ENCODE assay signal across 10 cellular contexts in genomic region chr3:138371070-138371950, GRCh38. TPM values are rescaled to one million over a fixed set of nuclear protein-coding genes. Genes with fewer than 3 reads are reported as not detected.
DNase-seq lines count a peak whose midpoint lies in the region; ATAC-seq, FAIRE-seq and TF ChIP-seq lines count a peak whose summit lies in the region.
"Had no signal": no experiment of that assay in that cellular context is flagged by ENCODE, and none has a peak within 500 bp of the region (broad histone marks: within the 10 kb centered on the region; RNA-seq: fewer than 3 reads in every experiment).

No MANE protein-coding gene starts in this region.

- H3K4me2 ChIP-seq in GM12878 (ENCODE audit: control insufficient read depth, insufficient read depth) (peak overlapping the region; percentile 88), PC-9 (no peak overlapping the region)

- under 1% methylated on average over 9 of the region's 9 CpGs for WGBS in GM12878 (ENCODE audit: insufficient coverage, insufficient replicate concordance, low lambda C conversion rate, missing lambda C conversion rate)

- no peak for TF ChIP-seq POLR2A in GM12878 (IDR thresholded peaks at IDR 0.05; ENCODE audit: low read depth, low read length)

- TF ChIP-seq CTCF in GM12865 (IDR thresholded peaks at IDR 0.05; ENCODE audit: insufficient read depth, low read depth, low read length, missing control alignments) (no peak), GM12878 (IDR thresholded peaks at IDR 0.05 in 2 of 3, conservative IDR thresholded peaks at IDR 0.05 in 1 of 3; ENCODE audit: control insufficient read depth in 2 of 3, extremely low read depth in 1 of 3, insufficient read depth in 1 of 3, low read depth in 3 of 3, low read length in 3 of 3) (no peak), PC-9 (conservative IDR thresholded peaks at IDR 0.05) (no peak)

- H4K20me1 ChIP-seq in GM12878 (ENCODE audit: control insufficient read depth, insufficient read depth) (peaks cover 2% of the 10 kb centered on the region; the same call in 1 of the 2 replicates), PC-9 (ENCODE audit: insufficient read depth) (no peaks in the 10 kb centered on the region)

- SMC1A ChIA-PET in GM12878 (lab: Charles Lee; ENCODE audit: uncharacterized antibody, unreplicated experiment): interaction anchor here (0.6 to 1.4 kb wide), 3 partner anchors 36 to 554 kb away, joined by 3 to 4 read pairs (median 3); no protein-coding TSS in a partner anchor

- peak; percentile 99 for ATAC-seq in GM19452 (IDR thresholded peaks at IDR 0.05; ENCODE audit: unreplicated experiment)
- peak; percentile 96 for ATAC-seq in HG03108 (IDR thresholded peaks at IDR 0.05; ENCODE audit: unreplicated experiment)
- peak; percentile 99 for ATAC-seq in GM12878

- no peak overlapping the region for H3K9ac ChIP-seq in GM12878 (ENCODE audit: control insufficient read depth, insufficient read depth, low read length)

- in situ Hi-C loops in GM12878 (cut with MboI) (no loop called here), KBM-7 (cut with MboI; ENCODE audit: low pct_unique_long_range_greater_than_20kb, low sequenced_read_pairs) (no loop called here)

- H3K36me3 ChIP-seq in GM12878 (ENCODE audit: control insufficient read depth in 2 of 2, insufficient read depth in 2 of 2, low read length in 1 of 2): no peaks in the 10 kb centered on the region
- H3K36me3 ChIP-seq in PC-9 (ENCODE audit: low read depth): no peaks in the 10 kb centered on the region

- H3K27me3 ChIP-seq in GM12878 (replicated peaks in 1 of 2; ENCODE audit: control insufficient read depth in 2 of 2, insufficient read depth in 2 of 2, low read length in 1 of 2) (peaks cover 6 to 16% of the 10 kb centered on the region in 2 experiments), PC-9 (ENCODE audit: insufficient read depth, low read depth) (no peaks in the 10 kb centered on the region)

- RAD21 ChIA-PET in GM12878 (lab: Charles Lee; ENCODE audit: unreplicated experiment): no interaction called here

- H2AFZ ChIP-seq in GM12878 (ENCODE audit: control insufficient read depth, low read depth, low read length) (no peak overlapping the region), PC-9 (no peak overlapping the region)

- POLR2A ChIA-PET in GM12878 (lab: Charles Lee) (no interaction called here), PC-9 (lab: Charles Lee; ENCODE audit: unreplicated experiment) (no interaction called here)

- H3K27ac ChIP-seq in GM12878 (ENCODE audit: control insufficient read depth, insufficient read depth) (no peak overlapping the region), PC-9 (no peak overlapping the region)

- H3K4me3 ChIP-seq in GM12865 (ENCODE audit: low read depth, low read length) (no peak overlapping the region), GM12878 (0 out of 2 replicates have a peak overlapping the region, but pooled peaks have one; percentile 2), PC-9 (no peak overlapping the region)

- no peak for TF ChIP-seq RAD21 in GM12878 (IDR thresholded peaks at IDR 0.05; ENCODE audit: insufficient read depth, low read depth, low read length)

- no peak; a peak in 1 of 4 replicates for TF ChIP-seq EP300 in GM12878 (IDR thresholded peaks at IDR 0.05; ENCODE audit: borderline replicate concordance in 1 of 2, control insufficient read depth in 1 of 2, low read depth in 2 of 2, low read length in 2 of 2)

- H3K79me2 ChIP-seq in GM12878 (ENCODE audit: control insufficient read depth, insufficient read depth, low read length): no peaks in the 10 kb centered on the region
- no peaks in the 10 kb centered on the region for H3K79me2 ChIP-seq in PC-9 (ENCODE audit: low read depth)

- intact Hi-C loops in GM12878 (cut with micrococcal nuclease; ENCODE audit: unreplicated experiment): no loop called here
- intact Hi-C loops in PC-9 (cut with micrococcal nuclease; ENCODE audit: unreplicated experiment): no loop called here

- no peaks in the 10 kb centered on the region for H3F3A ChIP-seq in PC-9 (ENCODE audit: insufficient read depth, low read depth)

- FAIRE-seq in GM12878 (lab: Jason Lieb, UNC): peak; percentile 90

- no peaks in the 10 kb centered on the region for H3K9me2 ChIP-seq in PC-9 (ENCODE audit: insufficient read depth)

- no TSS peak for BruUV-seq in GM12878 (replicated peaks; lab: Mats Ljungman, UMichigan)
- no TSS peak for BruUV-seq in PC-9 (replicated peaks; lab: Mats Ljungman, UMichigan)

- CTCF ChIA-PET in GM12878 (lab: Yijun Ruan, JAX) (no interaction called here), PC-9 (lab: Charles Lee) (no interaction called here)

- H3K4me1 ChIP-seq in GM12878 (ENCODE audit: control insufficient read depth, insufficient read depth, low read length) (peaks cover 17% of the 10 kb centered on the region), PC-9 (replicated peaks; ENCODE audit: insufficient read depth) (no peaks in the 10 kb centered on the region)

- DNase-seq in GM12865 (ENCODE audit: low read depth): peak; percentile 88
- DNase-seq in GM12878 (ENCODE audit: low read depth, low spot score): peak; percentile 64
- DNase-seq in PC-9: no peak
- DNase-seq in AG08396 (ENCODE audit: low spot score): no peak
- no peak for DNase-seq in KBM-7
- DNase-seq in DMS153 (lab: John Stamatoyannopoulos, UW): no peak
- DNase-seq: GF-D8, NCI-H774 had no signal

- H3K9me3 ChIP-seq in GM12878 (replicated peaks; ENCODE audit: control insufficient read depth, insufficient read depth, low read length) (peaks cover 4% of the 10 kb centered on the region), PC-9 (ENCODE audit: insufficient read depth, low read depth) (no peaks in the 10 kb centered on the region)

TF ChIP-seq in GM12878, 131 proteins besides CTCF, POLR2A, EP300 and RAD21 (continues in another document):
- no peak for TF ChIP-seq USF2 (IDR thresholded peaks at IDR 0.05; ENCODE audit: borderline replicate concordance, low read depth, low read length)
- peak; percentile 73; the same call in 1 of the 2 replicates for TF ChIP-seq ATF2 (IDR thresholded peaks at IDR 0.05; ENCODE audit: low read length)
- peak; percentile 78 for TF ChIP-seq NFIC (IDR thresholded peaks at IDR 0.05; ENCODE audit: low read depth, low read length)
- 0 out of 2 replicates have a peak, but pooled peaks have one; percentile 37 for TF ChIP-seq TCF3 (IDR thresholded peaks at IDR 0.05; ENCODE audit: borderline replicate concordance, insufficient read depth, low read depth, low read length)
- TF ChIP-seq TBL1XR1 (IDR thresholded peaks at IDR 0.05; ENCODE audit: low read depth, low read length): peak; percentile 86; the same call in 1 of the 2 replicates

RNA-seq across cellular contexts. Expression of gene MRAS, which starts 22.9 kb away (rescaled TPM):
- total RNA-seq in GM12878 (2013; cell fraction: nucleolus; rRNA removed): not detected in 2 replicates
- total RNA-seq in GM12878 (2014; rRNA removed): 0.23 TPM in 1 of 2 replicates, not detected in the other
- total RNA-seq in GM12878 (2014; rRNA removed; fragmentation: Illumina TruSeq; extraction: Trizol): not detected in 2 replicates
- total RNA-seq in GM12878 (2021): 0.44 and 0.45 TPM in 2 replicates
- not detected for polyA plus RNA-seq in GM12878 (2011; ENCODE audit: low read depth)
- 0.11 TPM in 1 of 2 replicates, not detected in the other for polyA plus RNA-seq in GM12878 (2011; rRNA removed)
- 0.03 TPM in 1 of 2 replicates, not detected in the other for polyA plus RNA-seq in GM12878 (2011; cell fraction: cytosol; rRNA removed)
- not detected in 2 replicates for polyA plus RNA-seq in GM12878 (2011; cell fraction: nucleus; rRNA removed)
- polyA plus RNA-seq in GM12878 (2012): not detected in 2 replicates
- polyA plus RNA-seq in GM12878 (2014; fragmentation: Illumina TruSeq; extraction: Trizol): 0.01 TPM in 1 of 2 replicates, not detected in the other
- polyA plus RNA-seq in GM12878 (2014; fragmentation: Nextera tagmentation; extraction: Ambion mirVana): not detected
- not detected in 2 replicates for polyA plus RNA-seq in GM12878 (2014; rRNA removed)
- polyA plus RNA-seq in GM12878 (2016; fragmentation: Nextera tagmentation; extraction: Ambion mirVana): not detected
- polyA minus RNA-seq in GM12878 (2011; rRNA and poly(A)+ RNA removed): not detected in 2 replicates
- not detected in 2 replicates for polyA minus RNA-seq in GM12878 (2011; cell fraction: cytosol; rRNA and poly(A)+ RNA removed)
- not detected in 2 replicates for polyA minus RNA-seq in GM12878 (2011; cell fraction: nucleus; rRNA and poly(A)+ RNA removed)
- total RNA-seq in PC-9 (2021): 2.4 TPM in 2 replicates

RNA-seq across cellular contexts. Expression of gene NME9, which starts 41.7 kb away (rescaled TPM):
- 0.25 and 0.49 TPM in 2 replicates for total RNA-seq in GM12878 (2013; cell fraction: nucleolus; rRNA removed)
- 0.33 TPM in 1 of 2 replicates, not detected in the other for total RNA-seq in GM12878 (2014; rRNA removed)
- not detected in 2 replicates for total RNA-seq in GM12878 (2014; rRNA removed; fragmentation: Illumina TruSeq; extraction: Trizol)
- total RNA-seq in GM12878 (2021): not detected in 2 replicates
- polyA plus RNA-seq in GM12878 (2011; ENCODE audit: low read depth): 0.47 TPM
- polyA plus RNA-seq in GM12878 (2011; rRNA removed): not detected in 2 replicates
- polyA plus RNA-seq in GM12878 (2011; cell fraction: cytosol; rRNA removed): not detected in 2 replicates
- not detected in 2 replicates for polyA plus RNA-seq in GM12878 (2011; cell fraction: nucleus; rRNA removed)
- 0.44 and 0.88 TPM in 2 replicates for polyA plus RNA-seq in GM12878 (2012)
- polyA plus RNA-seq in GM12878 (2014; fragmentation: Illumina TruSeq; extraction: Trizol): not detected in 2 replicates
- under 1 TPM; 0.09 to 0.26 TPM for polyA plus RNA-seq in GM12878 (2014; fragmentation: Nextera tagmentation; extraction: Ambion mirVana)
- 0.08 TPM in 1 of 2 replicates, not detected in the other for polyA plus RNA-seq in GM12878 (2014; rRNA removed)
- polyA plus RNA-seq in GM12878 (2016; fragmentation: Nextera tagmentation; extraction: Ambion mirVana): under 1 TPM; 0.18 to 0.68 TPM
- 0.15 and 0.21 TPM in 2 replicates for polyA minus RNA-seq in GM12878 (2011; rRNA and poly(A)+ RNA removed)
- not detected in 2 replicates for polyA minus RNA-seq in GM12878 (2011; cell fraction: cytosol; rRNA and poly(A)+ RNA removed)
- 0.36 TPM in 1 of 2 replicates, not detected in the other for polyA minus RNA-seq in GM12878 (2011; cell fraction: nucleus; rRNA and poly(A)+ RNA removed)
- total RNA-seq in PC-9 (2021): 1.3 TPM in 1 of 2 replicates, not detected in the other

Comparison
In these comparisons a context has a peak if more than half of its experiments do, and no peak if none do; other contexts are left out.
1. DNase-seq: peak in GM12865 (single experiment) and GM12878 (single experiment); none in PC-9 (0 of 2), AG08396 (single experiment), KBM-7 (single experiment) and DMS153 (single experiment).
2. Peak in every context shown above with its lines, with median percentiles within 50 percentile points of each other: ATAC-seq.